1 cellular context compared by ENCODE assay signal in genomic region chr13:48502601-48503319, GRCh38.
TF ChIP-seq lines count a peak whose summit lies in the region.

No MANE protein-coding gene starts in this region.

TF ChIP-seq in H1, 55 proteins besides CTCF, POLR2A, EP300 and RAD21:
- TF ChIP-seq POU5F1 (IDR thresholded peaks at IDR 0.05; ENCODE audit: low read depth, low read length) (no peak), SAP30 (IDR thresholded peaks at IDR 0.05; ENCODE audit: insufficient read depth, insufficient replicate concordance, low read length) (no peak), NRF1 (IDR thresholded peaks at IDR 0.05; ENCODE audit: low read depth, low read length) (no peak)
